ENCODE assay signal across 10 cellular contexts in the genomic region with DNA sequence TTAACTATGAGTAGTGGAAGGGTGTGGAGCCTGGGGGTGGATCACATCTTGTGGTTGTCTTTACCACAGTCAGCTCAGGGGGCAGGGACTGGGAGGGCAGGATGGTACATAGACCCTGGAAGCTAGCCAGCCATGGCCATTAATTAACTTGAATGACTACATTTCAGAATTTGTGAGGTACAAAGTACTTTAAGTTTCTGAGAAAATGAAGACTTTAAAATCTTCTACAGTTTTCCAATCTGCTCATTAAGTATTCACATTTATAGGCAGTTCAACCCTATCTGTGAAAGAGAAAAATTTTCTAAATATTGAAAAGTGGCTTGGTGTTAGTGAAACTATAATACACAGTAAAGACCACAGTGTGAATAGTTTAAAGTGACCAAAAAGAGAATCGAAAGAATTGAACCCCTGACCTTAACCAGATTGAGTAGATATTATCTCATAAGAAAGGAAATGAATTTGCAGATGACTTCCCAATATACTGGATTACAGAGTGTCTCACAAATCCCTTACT.
DNase-seq lines count a peak whose midpoint lies in the region; ATAC-seq and TF ChIP-seq lines count a peak whose summit lies in the region.
"Had no signal": no experiment of that assay in that cellular context is flagged by ENCODE, and none has a peak within 500 bp of the region (broad histone marks: within the 10 kb centered on the region; RNA-seq: fewer than 3 reads in every experiment).

No MANE protein-coding gene starts in this region.

- CTCF ChIA-PET in activated B cell treated with CpG ODN at 0.5 μM for 24 hours (lab: Charles Lee) = no interaction called here

- POLR2A ChIA-PET in activated B cell treated with CpG ODN at 0.5 μM for 24 hours (lab: Charles Lee) = interaction anchor here (0.6 kb wide), 1 partner anchor 451 kb away, joined by 3 read pairs; no protein-coding TSS in a partner anchor

- ATAC-seq in GM19468 (IDR thresholded peaks at IDR 0.05; ENCODE audit: extremely low read depth, unreplicated experiment) (peak; percentile 69), HG03139 (IDR thresholded peaks at IDR 0.05; ENCODE audit: unreplicated experiment) (peak; percentile 87), activated B cell treated with CpG ODN at 0.5 μM for 24 hours (ENCODE audit: low read depth) (peak; percentile 45)

- no peak overlapping the region for H3K4me3 Mint-ChIP-seq in activated B cell treated with CpG ODN at 0.5 μM for 24 hours
- H3K4me3 Mint-ChIP-seq: B cell; stimulated activated naive CD8-positive, alpha-beta T cell treated with anti-CD3 and anti-CD28 coated beads, Interleukin-15, Interleukin-2, amounts not matched to agents 100 ng/mL and 50 ng/mL, for 24 hours had no signal

- H3K27me3 Mint-ChIP-seq in activated B cell treated with CpG ODN at 0.5 μM for 24 hours = no peaks in the 10 kb centered on the region
- H3K27me3 Mint-ChIP-seq: B cell; stimulated activated naive CD8-positive, alpha-beta T cell treated with anti-CD3 and anti-CD28 coated beads, Interleukin-15, Interleukin-2, amounts not matched to agents 100 ng/mL and 50 ng/mL, for 24 hours had no signal

- intact Hi-C loops in activated B cell treated with CpG ODN at 0.5 μM for 24 hours (cut with micrococcal nuclease) = no loop called here

- no peak overlapping the region for H3K27ac Mint-ChIP-seq in activated B cell treated with CpG ODN at 0.5 μM for 24 hours
- H3K27ac Mint-ChIP-seq: B cell; stimulated activated naive CD8-positive, alpha-beta T cell treated with anti-CD3 and anti-CD28 coated beads, Interleukin-15, Interleukin-2, amounts not matched to agents 100 ng/mL and 50 ng/mL, for 24 hours had no signal

- no peak for TF ChIP-seq CTCF in activated B cell treated with CpG ODN at 0.5 μM for 24 hours (IDR thresholded peaks at IDR 0.05)

- H3K9me3 Mint-ChIP-seq in activated B cell treated with CpG ODN at 0.5 μM for 24 hours = no peaks in the 10 kb centered on the region
- H3K9me3 Mint-ChIP-seq: stimulated activated naive CD8-positive, alpha-beta T cell treated with anti-CD3 and anti-CD28 coated beads, Interleukin-15, Interleukin-2, amounts not matched to agents 100 ng/mL and 50 ng/mL, for 24 hours had no signal

- H3K4me1 Mint-ChIP-seq in activated B cell treated with CpG ODN at 0.5 μM for 24 hours = peaks cover 8% of the 10 kb centered on the region

- DNase-seq in GM03348 (ENCODE audit: low spot score) (peak; percentile 6), activated B cell treated with CpG ODN at 0.5 μM for 24 hours (no peak), NCI-H1048 (lab: John Stamatoyannopoulos, UW) (no peak), retina (no peak), DMS 273 (lab: John Stamatoyannopoulos, UW; ENCODE audit: unreplicated experiment) (no peak)
- no peak for DNase-seq in central memory CD4-positive, alpha-beta T cell

- H3K36me3 Mint-ChIP-seq in activated B cell treated with CpG ODN at 0.5 μM for 24 hours (ENCODE audit: low read depth) = no peaks in the 10 kb centered on the region
